ENCODE assay signal across 9 cellular contexts in genomic region chr15:26891448-26891881, GRCh38. TPM values are rescaled to one million over a fixed set of nuclear protein-coding genes. Genes with fewer than 3 reads are reported as not detected.
A peak's percentile ranks its signal among the peaks of the same experiment; 100 is the strongest.
DNase-seq lines count a peak whose midpoint lies in the region; ATAC-seq, FAIRE-seq and TF ChIP-seq lines count a peak whose summit lies in the region.
"Had no signal": no experiment of that assay in that cellular context is flagged by ENCODE, and none has a peak within 500 bp of the region (broad histone marks: within the 10 kb centered on the region; RNA-seq: fewer than 3 reads in every experiment).

No MANE protein-coding gene starts in this region.

- TF ChIP-seq CTCF in GM12864 (IDR thresholded peaks at IDR 0.05; ENCODE audit: low read depth, low read length, missing control alignments) (peak; percentile 41), OCI-LY7 (conservative IDR thresholded peaks at IDR 0.05; ENCODE audit: low read length) (peak; percentile 74), bronchial epithelial cell (IDR thresholded peaks at IDR 0.05; ENCODE audit: insufficient read depth, low read length, severe bottlenecking) (peak; percentile 74)
- TF ChIP-seq CTCF in CD4-positive, alpha-beta T cell (IDR thresholded peaks at IDR 0.05): no peak

- H3K27ac ChIP-seq in OCI-LY7 (ENCODE audit: low read depth, low read length, poor library complexity, severe bottlenecking): no peak overlapping the region
- H3K27ac ChIP-seq in CD4-positive, alpha-beta T cell (ENCODE audit: low read depth, low read length): no peak overlapping the region

- no peak overlapping the region for H3K4me3 Mint-ChIP-seq in CD4-positive, alpha-beta T cell
- H3K4me3 Mint-ChIP-seq: central memory CD8-positive, alpha-beta T cell had no signal

- H3K36me3 ChIP-seq in OCI-LY7 (ENCODE audit: insufficient read depth, low read length) (no peaks in the 10 kb centered on the region), bronchial epithelial cell (ENCODE audit: control insufficient read depth, insufficient read depth, low read length) (no peaks in the 10 kb centered on the region)

- no peaks in the 10 kb centered on the region for H3K9me2 ChIP-seq in OCI-LY7 (ENCODE audit: insufficient read depth, low read length)

- no TSS peak for BruUV-seq in OCI-LY7 (replicated peaks; lab: Mats Ljungman, UMichigan)

- no peaks in the 10 kb centered on the region for H3K4me1 Mint-ChIP-seq in CD4-positive, alpha-beta T cell (ENCODE audit: low read depth)
- H3K4me1 Mint-ChIP-seq: central memory CD8-positive, alpha-beta T cell had no signal

- H3K36me3 Mint-ChIP-seq in CD4-positive, alpha-beta T cell (ENCODE audit: low read depth): no peaks in the 10 kb centered on the region

- CTCF ChIA-PET in OCI-LY7 (lab: Charles Lee; ENCODE audit: unreplicated experiment): no interaction called here
- CTCF ChIA-PET in CD4-positive, alpha-beta T cell (lab: Charles Lee): no interaction called here

- H3K4me2 ChIP-seq in OCI-LY7 (ENCODE audit: low read length): no peak overlapping the region

- no peaks in the 10 kb centered on the region for H3K79me2 ChIP-seq in OCI-LY7 (ENCODE audit: insufficient read depth, low read depth, low read length)

- no peaks in the 10 kb centered on the region for H3K4me1 ChIP-seq in OCI-LY7 (ENCODE audit: insufficient read depth, low read length, poor library complexity, severe bottlenecking)

- POLR2A ChIA-PET in OCI-LY7 (lab: Charles Lee): no interaction called here
- POLR2A ChIA-PET in CD4-positive, alpha-beta T cell (lab: Charles Lee): no interaction called here

- intact Hi-C loops in OCI-LY7 (cut with micrococcal nuclease; ENCODE audit: unreplicated experiment): no loop called here
- intact Hi-C loops in CD4-positive, alpha-beta T cell (cut with DNase I, micrococcal nuclease): no loop called here

- no peak overlapping the region for H3K4me3 ChIP-seq in GM12864 (ENCODE audit: low read depth, low read length)
- no peak overlapping the region for H3K4me3 ChIP-seq in Jurkat, Clone E6-1 (ENCODE audit: low read length)
- no peak overlapping the region for H3K4me3 ChIP-seq in OCI-LY7 (ENCODE audit: low read depth, low read length, poor library complexity, severe bottlenecking)
- peak overlapping the region; percentile 6 for H3K4me3 ChIP-seq in bronchial epithelial cell (ENCODE audit: low read depth, low read length)

- FAIRE-seq in bronchial epithelial cell (lab: Jason Lieb, UNC): no peak

- H4K20me1 ChIP-seq in OCI-LY7 (ENCODE audit: insufficient read depth, low read length): no peaks in the 10 kb centered on the region

- no peak overlapping the region for H2AFZ ChIP-seq in OCI-LY7 (ENCODE audit: low read length)

- DNase-seq in GM12864 (ENCODE audit: low read depth) (no peak), OCI-LY7 (ENCODE audit: low spot score) (peak; percentile 32), bronchial epithelial cell (ENCODE audit: low read depth) (peak; percentile 54), islet precursor cell (peak; percentile 91), OCI-M2 (lab: John Stamatoyannopoulos, UW; ENCODE audit: unreplicated experiment) (no peak)
- DNase-seq in Jurkat, Clone E6-1 (ENCODE audit: low read depth, low spot score): peak; percentile 74
- DNase-seq in stimulated activated CD4-positive, alpha-beta T cell treated with anti-CD3 and anti-CD28 coated beads, Interleukin-2, amount 100 ng/mL, for 48 hours: peak; percentile 52 to 53
- no peak for DNase-seq in CD4-positive, alpha-beta T cell

- peaks cover 29% of the 10 kb centered on the region for H3K27me3 Mint-ChIP-seq in CD4-positive, alpha-beta T cell
- H3K27me3 Mint-ChIP-seq: central memory CD8-positive, alpha-beta T cell had no signal

- H3K27ac Mint-ChIP-seq in CD4-positive, alpha-beta T cell: no peak overlapping the region

- no peaks in the 10 kb centered on the region for H3K27me3 ChIP-seq in bronchial epithelial cell (ENCODE audit: control insufficient read depth, insufficient read depth, low read length)
- peaks cover 7% of the 10 kb centered on the region for H3K27me3 ChIP-seq in CD4-positive, alpha-beta T cell (ENCODE audit: control insufficient read depth, insufficient read depth, low read length)

- peaks cover 3% of the 10 kb centered on the region for H3K9me3 Mint-ChIP-seq in CD4-positive, alpha-beta T cell

- ATAC-seq in CD4-positive, alpha-beta T cell (ENCODE audit: poor library complexity): no peak

- H3K9me3 ChIP-seq in OCI-LY7 (ENCODE audit: low read length): 0 out of 2 replicates have a peak, but pooled peaks cover 5% of the 10 kb centered on the region
- no peaks in the 10 kb centered on the region for H3K9me3 ChIP-seq in CD4-positive, alpha-beta T cell (ENCODE audit: control insufficient read depth, low read length)

RNA-seq across cellular contexts. Expression of gene GABRA5, which starts 24.6 kb away (rescaled TPM):
- polyA plus RNA-seq in Jurkat, Clone E6-1 (2012; ENCODE audit: insufficient read depth, insufficient read length): not detected
- not detected in 2 replicates for total RNA-seq in OCI-LY7 (2014; rRNA removed; shearing (Covaris generic))
- not detected in 2 replicates for total RNA-seq in OCI-LY7 (2022)
- total RNA-seq in bronchial epithelial cell: not detected in 2 replicates
- not detected for total RNA-seq in CD4-positive, alpha-beta T cell

Comparison
In these comparisons a context has a peak if more than half of its experiments do, and no peak if none do; other contexts are left out.
1. DNase-seq: peak in Jurkat, Clone E6-1 (single experiment), OCI-LY7 (single experiment), bronchial epithelial cell (single experiment), islet precursor cell (single experiment) and stimulated activated CD4-positive, alpha-beta T cell treated with anti-CD3 and anti-CD28 coated beads, Interleukin-2, amount 100 ng/mL, for 48 hours (2 of 2); none in GM12864 (single experiment), CD4-positive, alpha-beta T cell (0 of 10) and OCI-M2 (single experiment).